ENCODE assay signal across 27 cellular contexts in the genomic region with DNA sequence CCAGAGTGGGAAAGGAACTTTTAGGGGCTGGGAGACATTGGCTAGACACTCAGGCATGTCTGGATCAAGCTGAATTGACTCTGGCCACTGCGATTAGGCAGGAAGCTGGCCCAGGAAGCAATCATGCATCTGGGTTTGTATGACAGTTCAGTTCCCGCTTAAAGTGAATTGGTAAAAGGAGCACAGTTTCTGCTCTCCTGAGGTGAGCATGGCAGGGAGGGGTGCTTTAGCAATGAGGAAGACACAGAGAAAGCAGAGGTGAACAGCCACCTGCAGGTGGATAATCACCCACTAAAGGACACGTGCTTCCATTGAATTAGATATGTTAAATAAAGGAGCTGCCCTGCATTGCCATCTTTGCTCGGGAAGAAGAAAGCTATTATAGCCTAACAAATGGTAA.
DNase-seq lines count a peak whose midpoint lies in the region; ATAC-seq, FAIRE-seq and TF ChIP-seq lines count a peak whose summit lies in the region.
"Had no signal": no experiment of that assay in that cellular context is flagged by ENCODE, and none has a peak within 500 bp of the region (broad histone marks: within the 10 kb centered on the region; RNA-seq: fewer than 3 reads in every experiment).

No MANE protein-coding gene starts in this region.

- no peaks in the 10 kb centered on the region for H3F3A ChIP-seq in Loucy (ENCODE audit: low read depth)
- no peaks in the 10 kb centered on the region for H3F3A ChIP-seq in OCI-LY1 (ENCODE audit: insufficient read depth, low read length)

- H4K5ac ChIP-seq in H1 (ENCODE audit: insufficient read length, low read depth, low read length) = no peak overlapping the region

- H3K18ac ChIP-seq in H1 (ENCODE audit: extremely low read depth, low read length) = no peak overlapping the region

- in situ Hi-C loops in KBM-7 (cut with MboI; ENCODE audit: low pct_unique_long_range_greater_than_20kb, low sequenced_read_pairs) = no loop called here

- H3K79me2 ChIP-seq in Loucy (ENCODE audit: insufficient read depth, low read length) = no peaks in the 10 kb centered on the region
- no peaks in the 10 kb centered on the region for H3K79me2 ChIP-seq in OCI-LY1 (ENCODE audit: insufficient read depth, low read length)
- H3K79me2 ChIP-seq in H1 (ENCODE audit: control insufficient read depth in 1 of 2, insufficient read depth in 2 of 2, low read length in 2 of 2) = no peaks in the 10 kb centered on the region
- H3K79me2 ChIP-seq in parathyroid adenoma = no peaks in the 10 kb centered on the region

- no peak overlapping the region for H2BK120ac ChIP-seq in H1 (replicated peaks; ENCODE audit: low read depth, low read length)

- H3K4me2 ChIP-seq in Loucy (ENCODE audit: low read depth, low read length, poor library complexity, severe bottlenecking) (no peak overlapping the region), OCI-LY1 (ENCODE audit: low read length) (no peak overlapping the region), H1 (ENCODE audit: insufficient read depth in 1 of 2, low read depth in 2 of 2, low read length in 2 of 2) (no peak overlapping the region; a peak in 1 of 4 replicates), parathyroid adenoma (ENCODE audit: low read length) (no peak overlapping the region)

- H2BK12ac ChIP-seq in H1 (ENCODE audit: low read depth, low read length) = no peak overlapping the region

- H2BK15ac ChIP-seq in H1 (ENCODE audit: low read length) = no peak overlapping the region

- no peak for ATAC-seq in HG02588 (IDR thresholded peaks at IDR 0.05; ENCODE audit: unreplicated experiment)
- ATAC-seq: T-cell had no signal

- H3K27ac ChIP-seq in OCI-LY1 (ENCODE audit: low read depth, low read length, poor library complexity, severe bottlenecking) (peak overlapping the region; percentile 14), H1 (ENCODE audit: low read depth, low read length) (no peak overlapping the region), parathyroid adenoma (no peak overlapping the region)
- H3K27ac ChIP-seq: SJSA1 had no signal

- no peak overlapping the region for H3K14ac ChIP-seq in H1 (ENCODE audit: insufficient read length)

- no peak overlapping the region for H3K23ac ChIP-seq in H1 (ENCODE audit: insufficient read length)

- no peak overlapping the region for H4K91ac ChIP-seq in H1 (replicated peaks; ENCODE audit: insufficient read length, low read length)

- no peaks in the 10 kb centered on the region for H3K79me1 ChIP-seq in H1 (ENCODE audit: low read depth, low read length)

- no peak overlapping the region for H3K9ac ChIP-seq in Loucy (ENCODE audit: low read depth, low read length, poor library complexity, severe bottlenecking)
- H3K9ac ChIP-seq in OCI-LY1 (ENCODE audit: low read length) = no peak overlapping the region
- no peak overlapping the region for H3K9ac ChIP-seq in H1 (replicated peaks in 1 of 4; ENCODE audit: extremely low read depth in 1 of 4, low read depth in 3 of 4, low read length in 3 of 4)
- H3K9ac ChIP-seq in parathyroid adenoma = no peak overlapping the region

- H3K27me3 ChIP-seq in Loucy (ENCODE audit: insufficient read depth, low read length, poor library complexity, severe bottlenecking) (no peaks in the 10 kb centered on the region), OCI-LY1 (ENCODE audit: insufficient read depth, low read length) (no peaks in the 10 kb centered on the region), H1 (replicated peaks in 1 of 4; ENCODE audit: control insufficient read depth in 3 of 4, extremely low read depth in 1 of 4, insufficient read depth in 3 of 4, low read length in 3 of 4) (no peaks in the 10 kb centered on the region), parathyroid adenoma (ENCODE audit: control insufficient read depth, insufficient read depth, low read length) (no peaks in the 10 kb centered on the region)
- H3K27me3 ChIP-seq: SJSA1 had no signal

- H3K4ac ChIP-seq in H1 (replicated peaks; ENCODE audit: insufficient read length, low read depth, low read length) = no peak overlapping the region

- TF ChIP-seq EP300 in H1 (IDR thresholded peaks at IDR 0.05; ENCODE audit: borderline replicate concordance in 1 of 2, low read depth in 2 of 2, low read length in 2 of 2) = no peak

- no peak for FAIRE-seq in H1 (lab: Jason Lieb, UNC)
- FAIRE-seq: GM18507, HTR-8/SVneo had no signal

- no peak overlapping the region for H2BK20ac ChIP-seq in H1 (ENCODE audit: low read length)

- no peaks in the 10 kb centered on the region for H3K36me3 ChIP-seq in Loucy (ENCODE audit: insufficient read depth, low read length)
- no peaks in the 10 kb centered on the region for H3K36me3 ChIP-seq in OCI-LY1 (ENCODE audit: insufficient read depth, low read length)
- H3K36me3 ChIP-seq in H1 (ENCODE audit: control insufficient read depth in 2 of 4, insufficient read depth in 4 of 4, low read length in 3 of 4) = no peaks in the 10 kb centered on the region
- no peaks in the 10 kb centered on the region for H3K36me3 ChIP-seq in parathyroid adenoma (ENCODE audit: control insufficient read depth, insufficient read depth, low read length)
- H3K36me3 ChIP-seq: SJSA1 had no signal

- H4K20me1 ChIP-seq in Loucy (ENCODE audit: insufficient read depth, low read length, poor library complexity, severe bottlenecking) (no peaks in the 10 kb centered on the region), OCI-LY1 (ENCODE audit: insufficient read depth, low read length) (no peaks in the 10 kb centered on the region), H1 (replicated peaks in 1 of 2; ENCODE audit: control insufficient read depth in 1 of 2, insufficient read depth in 2 of 2, low read length in 2 of 2) (no peaks in the 10 kb centered on the region)

- H4K8ac ChIP-seq in H1 (ENCODE audit: extremely low read depth, insufficient read depth, low read length) = no peak overlapping the region

- no peaks in the 10 kb centered on the region for H3K23me2 ChIP-seq in H1 (ENCODE audit: low read depth, low read length)

- H3K4me1 ChIP-seq in Loucy (ENCODE audit: insufficient read depth, low read length, poor library complexity, severe bottlenecking) = peaks cover 9% of the 10 kb centered on the region
- peaks cover 34% of the 10 kb centered on the region for H3K4me1 ChIP-seq in OCI-LY1 (ENCODE audit: insufficient read depth, low read length, severe bottlenecking)
- H3K4me1 ChIP-seq in H1 (replicated peaks in 1 of 4; ENCODE audit: control insufficient read depth in 3 of 4, insufficient read depth in 4 of 4, low read length in 3 of 4) = peaks cover 0 to 4% (median 0%) of the 10 kb centered on the region in 4 experiments; a peak in 1 of 7 replicates
- H3K4me1 ChIP-seq in parathyroid adenoma = peaks cover 13% of the 10 kb centered on the region

- H3K4me3 ChIP-seq in Loucy (ENCODE audit: low read length, poor library complexity, severe bottlenecking) (no peak overlapping the region), OCI-LY1 (ENCODE audit: low read depth, low read length, poor library complexity, severe bottlenecking) (no peak overlapping the region), H1 (ENCODE audit: extremely low read depth in 1 of 4, insufficient read depth in 2 of 4, low read depth in 3 of 4, low read length in 4 of 4) (no peak overlapping the region), parathyroid adenoma (ENCODE audit: low read depth, low read length) (no peak overlapping the region)
- H3K4me3 ChIP-seq: SJSA1 had no signal

- H3K9me3 ChIP-seq in Loucy (ENCODE audit: insufficient read depth, low read depth, low read length) (no peaks in the 10 kb centered on the region), OCI-LY1 (ENCODE audit: low read length) (no peaks in the 10 kb centered on the region), H1 (ENCODE audit: insufficient read depth in 2 of 2, low read depth in 1 of 2, low read length in 1 of 2) (no peaks in the 10 kb centered on the region), parathyroid adenoma (ENCODE audit: control insufficient read depth, low read length) (no peaks in the 10 kb centered on the region)
- H3K9me3 ChIP-seq: SJSA1 had no signal

- CTCF ChIA-PET in H1 (lab: Charles Lee; ENCODE audit: partially characterized antibody) = interaction anchor here (1.3 kb wide), 1 partner anchor 13 kb away, joined by 3 read pairs; no protein-coding TSS in a partner anchor

- POLR2A ChIA-PET in H1 (lab: Charles Lee; ENCODE audit: partially characterized antibody) = no interaction called here

- H2AK5ac ChIP-seq in H1 (ENCODE audit: low read depth, low read length) = no peak overlapping the region

- TF ChIP-seq RAD21 in H1 (IDR thresholded peaks at IDR 0.05 in 1 of 2, conservative IDR thresholded peaks at IDR 0.05 in 1 of 2; ENCODE audit: low read depth in 2 of 2, low read length in 2 of 2) = 0 out of 4 replicates have a peak, but pooled peaks of 1 of the 2 experiments have one; percentile 3

- TF ChIP-seq CTCF in Loucy (conservative IDR thresholded peaks at IDR 0.05; ENCODE audit: low read length) (no peak), OCI-LY1 (IDR thresholded peaks at IDR 0.05; ENCODE audit: low read length) (no peak), H1 (IDR thresholded peaks at IDR 0.05; ENCODE audit: control extremely low read depth in 1 of 3, insufficient read depth in 1 of 3, low read depth in 1 of 3, low read length in 3 of 3) (no peak), parathyroid adenoma (IDR thresholded peaks at IDR 0.05) (no peak)

- WGBS in H1 (ENCODE audit: extremely low coverage in 1 of 2, insufficient coverage in 1 of 2, insufficient read length in 1 of 2, insufficient replicate concordance in 2 of 2, low coverage in 1 of 2, low lambda C conversion rate in 2 of 2, missing lambda C conversion rate in 1 of 2), 2 experiments = 55% methylated on average over 4 of the region's 4 CpGs; no CpG with 5 or more reads in 1 of the 2 experiments

- TF ChIP-seq POLR2A in H1 (IDR thresholded peaks at IDR 0.05; ENCODE audit: control extremely low read depth in 1 of 2, low read depth in 2 of 2, low read length in 2 of 2) = no peak

- H3K56ac ChIP-seq in H1 (replicated peaks; ENCODE audit: insufficient read length, low read depth, low read length) = no peak overlapping the region

- H3K9me2 ChIP-seq in Loucy (replicated peaks; ENCODE audit: low read depth, low read length) = no peaks in the 10 kb centered on the region
- no peaks in the 10 kb centered on the region for H3K9me2 ChIP-seq in OCI-LY1 (ENCODE audit: low read depth, low read length)

- DNase-seq in H1 (ENCODE audit: low read depth in 1 of 2, low spot score in 2 of 2) = peak in 1 of 2 experiments; percentile 2
- no peak for DNase-seq in GOT3 (lab: John Stamatoyannopoulos, UW)
- DNase-seq in KBM-7 = no peak
- DNase-seq: DMS153; DND-41; H9; KG1; MM.1S; NCI-H1048; NCI-H1417; NCI-H187; NCI-H2081 treated with DMSO at 0.1 percent for 48 hours; NCI-H2171 treated with DMSO at 0.1 percent for 48 hours; NCI-H345; NCI-H510A treated with DMSO at 0.1 percent for 48 hours; NCI-H82; NK-92 treated with Interleukin-12 subunit alpha and Interleukin-12 subunit beta, amount 100 ng/mL, for 24 hours; Right ventricle myocardium superior; RPMI8226; T-cell had no signal

- 0 out of 2 replicates have a peak overlapping the region, but pooled peaks have one; percentile 7 for H2BK5ac ChIP-seq in H1 (ENCODE audit: low read depth, low read length)

- peak overlapping the region; percentile 20; the same call in 1 of the 2 replicates for H2AFZ ChIP-seq in Loucy (ENCODE audit: low read length)
- no peak overlapping the region for H2AFZ ChIP-seq in OCI-LY1 (ENCODE audit: low read length)
- H2AFZ ChIP-seq in H1 (ENCODE audit: low read length) = peak overlapping the region; percentile 12; the same call in 1 of the 2 replicates
- peak overlapping the region; percentile 47 for H2AFZ ChIP-seq in parathyroid adenoma
